Comparison of ENCODE assay signal across 2 cellular contexts in the genomic region with DNA sequence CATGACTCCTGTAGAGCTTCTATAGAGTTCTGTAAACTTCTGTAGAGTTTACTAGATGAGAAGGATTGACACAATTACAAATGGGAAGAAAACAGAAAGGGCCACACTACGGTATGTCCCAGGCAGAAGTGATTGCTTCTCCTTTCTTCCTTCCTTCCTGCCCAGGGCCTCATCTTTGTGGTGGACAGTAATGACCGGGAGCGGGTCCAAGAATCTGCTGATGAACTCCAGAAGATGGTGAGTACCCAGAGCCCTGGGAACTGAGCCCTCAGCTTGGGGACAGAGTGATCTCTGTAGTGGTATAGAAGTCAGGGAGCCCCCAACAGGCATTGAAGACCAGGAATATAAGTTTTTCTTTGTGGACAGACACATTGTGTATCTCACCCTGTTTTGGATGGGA.
TF ChIP-seq lines count a peak whose summit lies in the region.

No MANE protein-coding gene starts in this region.

TF ChIP-seq in SK-N-SH, 30 proteins besides CTCF, POLR2A, EP300 and RAD21:
- no peak for TF ChIP-seq NRF1 (IDR thresholded peaks at IDR 0.05; ENCODE audit: low read depth, low read length)
- TF ChIP-seq, protein P1, sequence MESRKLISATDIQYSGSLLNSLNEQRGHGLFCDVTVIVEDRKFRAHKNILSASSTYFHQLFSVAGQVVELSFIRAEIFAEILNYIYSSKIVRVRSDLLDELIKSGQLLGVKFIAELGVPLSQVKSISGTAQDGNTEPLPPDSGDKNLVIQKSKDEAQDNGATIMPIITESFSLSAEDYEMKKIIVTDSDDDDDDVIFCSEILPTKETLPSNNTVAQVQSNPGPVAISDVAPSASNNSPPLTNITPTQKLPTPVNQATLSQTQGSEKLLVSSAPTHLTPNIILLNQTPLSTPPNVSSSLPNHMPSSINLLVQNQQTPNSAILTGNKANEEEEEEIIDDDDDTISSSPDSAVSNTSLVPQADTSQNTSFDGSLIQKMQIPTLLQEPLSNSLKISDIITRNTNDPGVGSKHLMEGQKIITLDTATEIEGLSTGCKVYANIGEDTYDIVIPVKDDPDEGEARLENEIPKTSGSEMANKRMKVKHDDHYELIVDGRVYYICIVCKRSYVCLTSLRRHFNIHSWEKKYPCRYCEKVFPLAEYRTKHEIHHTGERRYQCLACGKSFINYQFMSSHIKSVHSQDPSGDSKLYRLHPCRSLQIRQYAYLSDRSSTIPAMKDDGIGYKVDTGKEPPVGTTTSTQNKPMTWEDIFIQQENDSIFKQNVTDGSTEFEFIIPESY (IDR thresholded peaks at IDR 0.05; ENCODE audit: borderline replicate concordance, low read depth), result no peak
- TF ChIP-seq FOXM1 (IDR thresholded peaks at IDR 0.05; ENCODE audit: low read depth), result no peak
- TF ChIP-seq GABPA (IDR thresholded peaks at IDR 0.05; ENCODE audit: low read depth), result no peak
- TF ChIP-seq GATA2 (CRISPR knock-in tag; IDR thresholded peaks at IDR 0.05), result no peak
- TF ChIP-seq ELF1 (IDR thresholded peaks at IDR 0.05), result no peak
- TF ChIP-seq NFIC (IDR thresholded peaks at IDR 0.05; ENCODE audit: borderline replicate concordance), result no peak
- no peak for TF ChIP-seq SIN3A (IDR thresholded peaks at IDR 0.05; ENCODE audit: borderline replicate concordance, low read depth, low read length)
- no peak for TF ChIP-seq SMC3 (IDR thresholded peaks at IDR 0.05; ENCODE audit: low read depth, low read length)
- TF ChIP-seq JUND (IDR thresholded peaks at IDR 0.05), result no peak
- no peak for TF ChIP-seq TCF12 (IDR thresholded peaks at IDR 0.05)
- no peak for TF ChIP-seq FOSL2 (IDR thresholded peaks at IDR 0.05; ENCODE audit: borderline replicate concordance, low read depth)
- TF ChIP-seq, protein P2, sequence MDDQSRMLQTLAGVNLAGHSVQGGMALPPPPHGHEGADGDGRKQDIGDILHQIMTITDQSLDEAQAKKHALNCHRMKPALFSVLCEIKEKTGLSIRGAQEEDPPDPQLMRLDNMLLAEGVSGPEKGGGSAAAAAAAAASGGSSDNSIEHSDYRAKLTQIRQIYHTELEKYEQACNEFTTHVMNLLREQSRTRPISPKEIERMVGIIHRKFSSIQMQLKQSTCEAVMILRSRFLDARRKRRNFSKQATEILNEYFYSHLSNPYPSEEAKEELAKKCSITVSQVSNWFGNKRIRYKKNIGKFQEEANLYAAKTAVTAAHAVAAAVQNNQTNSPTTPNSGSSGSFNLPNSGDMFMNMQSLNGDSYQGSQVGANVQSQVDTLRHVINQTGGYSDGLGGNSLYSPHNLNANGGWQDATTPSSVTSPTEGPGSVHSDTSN (IDR thresholded peaks at IDR 0.05), result no peak
- TF ChIP-seq MXI1 (IDR thresholded peaks at IDR 0.05; ENCODE audit: low read depth, low read length), result no peak
- TF ChIP-seq, protein P3, sequence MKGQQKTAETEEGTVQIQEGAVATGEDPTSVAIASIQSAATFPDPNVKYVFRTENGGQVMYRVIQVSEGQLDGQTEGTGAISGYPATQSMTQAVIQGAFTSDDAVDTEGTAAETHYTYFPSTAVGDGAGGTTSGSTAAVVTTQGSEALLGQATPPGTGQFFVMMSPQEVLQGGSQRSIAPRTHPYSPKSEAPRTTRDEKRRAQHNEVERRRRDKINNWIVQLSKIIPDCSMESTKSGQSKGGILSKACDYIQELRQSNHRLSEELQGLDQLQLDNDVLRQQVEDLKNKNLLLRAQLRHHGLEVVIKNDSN (IDR thresholded peaks at IDR 0.05; ENCODE audit: borderline replicate concordance, low read depth), result no peak
- no peak for TF ChIP-seq RXRA (IDR thresholded peaks at IDR 0.05; ENCODE audit: borderline replicate concordance, low read depth)
- no peak for TF ChIP-seq TEAD4 (IDR thresholded peaks at IDR 0.05; ENCODE audit: borderline replicate concordance, insufficient read depth)
- no peak for TF ChIP-seq POLR2AphosphoS5 (IDR thresholded peaks at IDR 0.05; ENCODE audit: low read depth, low read length)
- no peak for TF ChIP-seq TAF1 (IDR thresholded peaks at IDR 0.05; ENCODE audit: borderline replicate concordance, low read depth, low read length)

TF ChIP-seq in SK-N-SH treated with all-trans-retinoic acid at 6 μM for 48 hours, 23 proteins besides CTCF, POLR2A, EP300 and RAD21:
- TF ChIP-seq, protein P4, sequence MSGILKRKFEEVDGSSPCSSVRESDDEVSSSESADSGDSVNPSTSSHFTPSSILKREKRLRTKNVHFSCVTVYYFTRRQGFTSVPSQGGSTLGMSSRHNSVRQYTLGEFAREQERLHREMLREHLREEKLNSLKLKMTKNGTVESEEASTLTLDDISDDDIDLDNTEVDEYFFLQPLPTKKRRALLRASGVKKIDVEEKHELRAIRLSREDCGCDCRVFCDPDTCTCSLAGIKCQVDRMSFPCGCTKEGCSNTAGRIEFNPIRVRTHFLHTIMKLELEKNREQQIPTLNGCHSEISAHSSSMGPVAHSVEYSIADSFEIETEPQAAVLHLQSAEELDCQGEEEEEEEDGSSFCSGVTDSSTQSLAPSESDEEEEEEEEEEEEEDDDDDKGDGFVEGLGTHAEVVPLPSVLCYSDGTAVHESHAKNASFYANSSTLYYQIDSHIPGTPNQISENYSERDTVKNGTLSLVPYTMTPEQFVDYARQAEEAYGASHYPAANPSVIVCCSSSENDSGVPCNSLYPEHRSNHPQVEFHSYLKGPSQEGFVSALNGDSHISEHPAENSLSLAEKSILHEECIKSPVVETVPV (CRISPR knock-in tag; IDR thresholded peaks at IDR 0.05), result no peak
- TF ChIP-seq, protein P5, sequence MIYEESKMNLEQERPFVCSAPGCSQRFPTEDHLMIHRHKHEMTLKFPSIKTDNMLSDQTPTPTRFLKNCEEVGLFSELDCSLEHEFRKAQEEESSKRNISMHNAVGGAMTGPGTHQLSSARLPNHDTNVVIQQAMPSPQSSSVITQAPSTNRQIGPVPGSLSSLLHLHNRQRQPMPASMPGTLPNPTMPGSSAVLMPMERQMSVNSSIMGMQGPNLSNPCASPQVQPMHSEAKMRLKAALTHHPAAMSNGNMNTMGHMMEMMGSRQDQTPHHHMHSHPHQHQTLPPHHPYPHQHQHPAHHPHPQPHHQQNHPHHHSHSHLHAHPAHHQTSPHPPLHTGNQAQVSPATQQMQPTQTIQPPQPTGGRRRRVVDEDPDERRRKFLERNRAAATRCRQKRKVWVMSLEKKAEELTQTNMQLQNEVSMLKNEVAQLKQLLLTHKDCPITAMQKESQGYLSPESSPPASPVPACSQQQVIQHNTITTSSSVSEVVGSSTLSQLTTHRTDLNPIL (CRISPR knock-in tag; IDR thresholded peaks at IDR 0.05; ENCODE audit: low read depth), result no peak
- TF ChIP-seq RARB (CRISPR knock-in tag; IDR thresholded peaks at IDR 0.05) (no peak), BACH2 (CRISPR knock-in tag; IDR thresholded peaks at IDR 0.05; ENCODE audit: borderline replicate concordance) (no peak), ESRRG (CRISPR knock-in tag; IDR thresholded peaks at IDR 0.05) (no peak), CSDC2 (CRISPR knock-in tag; IDR thresholded peaks at IDR 0.05) (no peak), ZNF565 (CRISPR knock-in tag; conservative IDR thresholded peaks at IDR 0.05; ENCODE audit: low read depth) (no peak), ARNTL (CRISPR knock-in tag; IDR thresholded peaks at IDR 0.05; ENCODE audit: borderline replicate concordance, low read depth) (no peak), GLIS3 (CRISPR knock-in tag; IDR thresholded peaks at IDR 0.05) (no peak)
- TF ChIP-seq, protein P6, sequence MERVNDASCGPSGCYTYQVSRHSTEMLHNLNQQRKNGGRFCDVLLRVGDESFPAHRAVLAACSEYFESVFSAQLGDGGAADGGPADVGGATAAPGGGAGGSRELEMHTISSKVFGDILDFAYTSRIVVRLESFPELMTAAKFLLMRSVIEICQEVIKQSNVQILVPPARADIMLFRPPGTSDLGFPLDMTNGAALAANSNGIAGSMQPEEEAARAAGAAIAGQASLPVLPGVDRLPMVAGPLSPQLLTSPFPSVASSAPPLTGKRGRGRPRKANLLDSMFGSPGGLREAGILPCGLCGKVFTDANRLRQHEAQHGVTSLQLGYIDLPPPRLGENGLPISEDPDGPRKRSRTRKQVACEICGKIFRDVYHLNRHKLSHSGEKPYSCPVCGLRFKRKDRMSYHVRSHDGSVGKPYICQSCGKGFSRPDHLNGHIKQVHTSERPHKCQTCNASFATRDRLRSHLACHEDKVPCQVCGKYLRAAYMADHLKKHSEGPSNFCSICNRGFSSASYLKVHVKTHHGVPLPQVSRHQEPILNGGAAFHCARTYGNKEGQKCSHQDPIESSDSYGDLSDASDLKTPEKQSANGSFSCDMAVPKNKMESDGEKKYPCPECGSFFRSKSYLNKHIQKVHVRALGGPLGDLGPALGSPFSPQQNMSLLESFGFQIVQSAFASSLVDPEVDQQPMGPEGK (CRISPR knock-in tag; IDR thresholded peaks at IDR 0.05; ENCODE audit: borderline replicate concordance), result no peak
- TF ChIP-seq, protein P7, sequence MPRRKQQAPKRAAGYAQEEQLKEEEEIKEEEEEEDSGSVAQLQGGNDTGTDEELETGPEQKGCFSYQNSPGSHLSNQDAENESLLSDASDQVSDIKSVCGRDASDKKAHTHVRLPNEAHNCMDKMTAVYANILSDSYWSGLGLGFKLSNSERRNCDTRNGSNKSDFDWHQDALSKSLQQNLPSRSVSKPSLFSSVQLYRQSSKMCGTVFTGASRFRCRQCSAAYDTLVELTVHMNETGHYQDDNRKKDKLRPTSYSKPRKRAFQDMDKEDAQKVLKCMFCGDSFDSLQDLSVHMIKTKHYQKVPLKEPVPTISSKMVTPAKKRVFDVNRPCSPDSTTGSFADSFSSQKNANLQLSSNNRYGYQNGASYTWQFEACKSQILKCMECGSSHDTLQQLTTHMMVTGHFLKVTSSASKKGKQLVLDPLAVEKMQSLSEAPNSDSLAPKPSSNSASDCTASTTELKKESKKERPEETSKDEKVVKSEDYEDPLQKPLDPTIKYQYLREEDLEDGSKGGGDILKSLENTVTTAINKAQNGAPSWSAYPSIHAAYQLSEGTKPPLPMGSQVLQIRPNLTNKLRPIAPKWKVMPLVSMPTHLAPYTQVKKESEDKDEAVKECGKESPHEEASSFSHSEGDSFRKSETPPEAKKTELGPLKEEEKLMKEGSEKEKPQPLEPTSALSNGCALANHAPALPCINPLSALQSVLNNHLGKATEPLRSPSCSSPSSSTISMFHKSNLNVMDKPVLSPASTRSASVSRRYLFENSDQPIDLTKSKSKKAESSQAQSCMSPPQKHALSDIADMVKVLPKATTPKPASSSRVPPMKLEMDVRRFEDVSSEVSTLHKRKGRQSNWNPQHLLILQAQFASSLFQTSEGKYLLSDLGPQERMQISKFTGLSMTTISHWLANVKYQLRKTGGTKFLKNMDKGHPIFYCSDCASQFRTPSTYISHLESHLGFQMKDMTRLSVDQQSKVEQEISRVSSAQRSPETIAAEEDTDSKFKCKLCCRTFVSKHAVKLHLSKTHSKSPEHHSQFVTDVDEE (CRISPR knock-in tag; IDR thresholded peaks at IDR 0.05), result no peak
TF ChIP-seq in SK-N-SH treated with all-trans-retinoic acid at 6 μM for 48 hours: peak in this region for 0.
